In the genomic region with DNA sequence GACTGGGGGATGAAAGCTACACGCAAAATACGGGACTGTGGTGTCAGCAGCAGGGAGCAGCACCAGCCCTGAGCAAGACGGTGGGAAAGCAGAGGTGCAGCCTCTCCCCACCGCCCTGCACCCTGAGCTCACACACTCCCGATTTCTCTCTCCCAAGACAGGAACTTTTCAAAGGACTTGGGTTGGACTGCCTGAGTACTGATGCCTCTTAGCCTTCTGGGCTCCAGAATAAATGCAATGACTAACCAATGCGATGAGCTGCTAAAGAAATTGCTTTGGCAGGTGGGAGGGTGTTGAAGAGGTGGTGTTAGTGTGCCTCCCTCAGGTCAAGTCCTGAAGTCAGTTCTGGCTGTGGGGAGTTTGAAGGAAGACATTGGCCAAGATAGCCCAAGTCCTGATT, we compare ENCODE assay signal across 1 cellular context.
TF ChIP-seq lines count a peak whose summit lies in the region.

No MANE protein-coding gene starts in this region.

TF ChIP-seq in K562, 482 proteins besides CTCF, POLR2A, EP300 and RAD21 (continues in another document):
- no peak for TF ChIP-seq SP1 (CRISPR knock-in tag; IDR thresholded peaks at IDR 0.05)
- no peak for TF ChIP-seq NFE2 (IDR thresholded peaks at IDR 0.05; ENCODE audit: low read depth)
- TF ChIP-seq, protein P1, sequence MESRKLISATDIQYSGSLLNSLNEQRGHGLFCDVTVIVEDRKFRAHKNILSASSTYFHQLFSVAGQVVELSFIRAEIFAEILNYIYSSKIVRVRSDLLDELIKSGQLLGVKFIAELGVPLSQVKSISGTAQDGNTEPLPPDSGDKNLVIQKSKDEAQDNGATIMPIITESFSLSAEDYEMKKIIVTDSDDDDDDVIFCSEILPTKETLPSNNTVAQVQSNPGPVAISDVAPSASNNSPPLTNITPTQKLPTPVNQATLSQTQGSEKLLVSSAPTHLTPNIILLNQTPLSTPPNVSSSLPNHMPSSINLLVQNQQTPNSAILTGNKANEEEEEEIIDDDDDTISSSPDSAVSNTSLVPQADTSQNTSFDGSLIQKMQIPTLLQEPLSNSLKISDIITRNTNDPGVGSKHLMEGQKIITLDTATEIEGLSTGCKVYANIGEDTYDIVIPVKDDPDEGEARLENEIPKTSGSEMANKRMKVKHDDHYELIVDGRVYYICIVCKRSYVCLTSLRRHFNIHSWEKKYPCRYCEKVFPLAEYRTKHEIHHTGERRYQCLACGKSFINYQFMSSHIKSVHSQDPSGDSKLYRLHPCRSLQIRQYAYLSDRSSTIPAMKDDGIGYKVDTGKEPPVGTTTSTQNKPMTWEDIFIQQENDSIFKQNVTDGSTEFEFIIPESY (CRISPR knock-in tag; IDR thresholded peaks at IDR 0.05) = no peak
- TF ChIP-seq, protein P2, sequence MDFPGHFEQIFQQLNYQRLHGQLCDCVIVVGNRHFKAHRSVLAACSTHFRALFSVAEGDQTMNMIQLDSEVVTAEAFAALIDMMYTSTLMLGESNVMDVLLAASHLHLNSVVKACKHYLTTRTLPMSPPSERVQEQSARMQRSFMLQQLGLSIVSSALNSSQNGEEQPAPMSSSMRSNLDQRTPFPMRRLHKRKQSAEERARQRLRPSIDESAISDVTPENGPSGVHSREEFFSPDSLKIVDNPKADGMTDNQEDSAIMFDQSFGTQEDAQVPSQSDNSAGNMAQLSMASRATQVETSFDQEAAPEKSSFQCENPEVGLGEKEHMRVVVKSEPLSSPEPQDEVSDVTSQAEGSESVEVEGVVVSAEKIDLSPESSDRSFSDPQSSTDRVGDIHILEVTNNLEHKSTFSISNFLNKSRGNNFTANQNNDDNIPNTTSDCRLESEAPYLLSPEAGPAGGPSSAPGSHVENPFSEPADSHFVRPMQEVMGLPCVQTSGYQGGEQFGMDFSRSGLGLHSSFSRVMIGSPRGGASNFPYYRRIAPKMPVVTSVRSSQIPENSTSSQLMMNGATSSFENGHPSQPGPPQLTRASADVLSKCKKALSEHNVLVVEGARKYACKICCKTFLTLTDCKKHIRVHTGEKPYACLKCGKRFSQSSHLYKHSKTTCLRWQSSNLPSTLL (IDR thresholded peaks at IDR 0.05) = no peak
- no peak for TF ChIP-seq PCBP1 (IDR thresholded peaks at IDR 0.05; ENCODE audit: low read depth, low read length, poor library complexity, severe bottlenecking)
- no peak for TF ChIP-seq NEUROD1 (IDR thresholded peaks at IDR 0.05; ENCODE audit: borderline replicate concordance, low read depth, low read length, partially characterized antibody)
- TF ChIP-seq, protein P3, sequence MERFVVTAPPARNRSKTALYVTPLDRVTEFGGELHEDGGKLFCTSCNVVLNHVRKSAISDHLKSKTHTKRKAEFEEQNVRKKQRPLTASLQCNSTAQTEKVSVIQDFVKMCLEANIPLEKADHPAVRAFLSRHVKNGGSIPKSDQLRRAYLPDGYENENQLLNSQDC (CRISPR knock-in tag; IDR thresholded peaks at IDR 0.05) = no peak
- TF ChIP-seq, protein P4, sequence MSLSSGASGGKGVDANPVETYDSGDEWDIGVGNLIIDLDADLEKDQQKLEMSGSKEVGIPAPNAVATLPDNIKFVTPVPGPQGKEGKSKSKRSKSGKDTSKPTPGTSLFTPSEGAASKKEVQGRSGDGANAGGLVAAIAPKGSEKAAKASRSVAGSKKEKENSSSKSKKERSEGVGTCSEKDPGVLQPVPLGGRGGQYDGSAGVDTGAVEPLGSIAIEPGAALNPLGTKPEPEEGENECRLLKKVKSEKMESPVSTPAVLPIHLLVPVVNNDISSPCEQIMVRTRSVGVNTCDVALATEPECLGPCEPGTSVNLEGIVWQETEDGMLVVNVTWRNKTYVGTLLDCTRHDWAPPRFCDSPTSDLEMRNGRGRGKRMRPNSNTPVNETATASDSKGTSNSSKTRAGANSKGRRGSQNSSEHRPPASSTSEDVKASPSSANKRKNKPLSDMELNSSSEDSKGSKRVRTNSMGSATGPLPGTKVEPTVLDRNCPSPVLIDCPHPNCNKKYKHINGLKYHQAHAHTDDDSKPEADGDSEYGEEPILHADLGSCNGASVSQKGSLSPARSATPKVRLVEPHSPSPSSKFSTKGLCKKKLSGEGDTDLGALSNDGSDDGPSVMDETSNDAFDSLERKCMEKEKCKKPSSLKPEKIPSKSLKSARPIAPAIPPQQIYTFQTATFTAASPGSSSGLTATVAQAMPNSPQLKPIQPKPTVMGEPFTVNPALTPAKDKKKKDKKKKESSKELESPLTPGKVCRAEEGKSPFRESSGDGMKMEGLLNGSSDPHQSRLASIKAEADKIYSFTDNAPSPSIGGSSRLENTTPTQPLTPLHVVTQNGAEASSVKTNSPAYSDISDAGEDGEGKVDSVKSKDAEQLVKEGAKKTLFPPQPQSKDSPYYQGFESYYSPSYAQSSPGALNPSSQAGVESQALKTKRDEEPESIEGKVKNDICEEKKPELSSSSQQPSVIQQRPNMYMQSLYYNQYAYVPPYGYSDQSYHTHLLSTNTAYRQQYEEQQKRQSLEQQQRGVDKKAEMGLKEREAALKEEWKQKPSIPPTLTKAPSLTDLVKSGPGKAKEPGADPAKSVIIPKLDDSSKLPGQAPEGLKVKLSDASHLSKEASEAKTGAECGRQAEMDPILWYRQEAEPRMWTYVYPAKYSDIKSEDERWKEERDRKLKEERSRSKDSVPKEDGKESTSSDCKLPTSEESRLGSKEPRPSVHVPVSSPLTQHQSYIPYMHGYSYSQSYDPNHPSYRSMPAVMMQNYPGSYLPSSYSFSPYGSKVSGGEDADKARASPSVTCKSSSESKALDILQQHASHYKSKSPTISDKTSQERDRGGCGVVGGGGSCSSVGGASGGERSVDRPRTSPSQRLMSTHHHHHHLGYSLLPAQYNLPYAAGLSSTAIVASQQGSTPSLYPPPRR (CRISPR knock-in tag; IDR thresholded peaks at IDR 0.05; ENCODE audit: borderline replicate concordance) = no peak
- no peak for TF ChIP-seq RBM39 (optimal IDR thresholded peaks at IDR 0.05; ENCODE audit: low read depth, low read length)
- TF ChIP-seq, protein P5, sequence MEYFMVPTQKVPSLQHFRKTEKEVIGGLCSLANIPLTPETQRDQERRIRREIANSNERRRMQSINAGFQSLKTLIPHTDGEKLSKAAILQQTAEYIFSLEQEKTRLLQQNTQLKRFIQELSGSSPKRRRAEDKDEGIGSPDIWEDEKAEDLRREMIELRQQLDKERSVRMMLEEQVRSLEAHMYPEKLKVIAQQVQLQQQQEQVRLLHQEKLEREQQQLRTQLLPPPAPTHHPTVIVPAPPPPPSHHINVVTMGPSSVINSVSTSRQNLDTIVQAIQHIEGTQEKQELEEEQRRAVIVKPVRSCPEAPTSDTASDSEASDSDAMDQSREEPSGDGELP (CRISPR knock-in tag; IDR thresholded peaks at IDR 0.05; ENCODE audit: borderline replicate concordance) = 0 out of 2 replicates have a peak, but pooled peaks have one; percentile 18
- TF ChIP-seq TFAM (CRISPR knock-in tag; conservative IDR thresholded peaks at IDR 0.05) = no peak
- TF ChIP-seq, protein P6, sequence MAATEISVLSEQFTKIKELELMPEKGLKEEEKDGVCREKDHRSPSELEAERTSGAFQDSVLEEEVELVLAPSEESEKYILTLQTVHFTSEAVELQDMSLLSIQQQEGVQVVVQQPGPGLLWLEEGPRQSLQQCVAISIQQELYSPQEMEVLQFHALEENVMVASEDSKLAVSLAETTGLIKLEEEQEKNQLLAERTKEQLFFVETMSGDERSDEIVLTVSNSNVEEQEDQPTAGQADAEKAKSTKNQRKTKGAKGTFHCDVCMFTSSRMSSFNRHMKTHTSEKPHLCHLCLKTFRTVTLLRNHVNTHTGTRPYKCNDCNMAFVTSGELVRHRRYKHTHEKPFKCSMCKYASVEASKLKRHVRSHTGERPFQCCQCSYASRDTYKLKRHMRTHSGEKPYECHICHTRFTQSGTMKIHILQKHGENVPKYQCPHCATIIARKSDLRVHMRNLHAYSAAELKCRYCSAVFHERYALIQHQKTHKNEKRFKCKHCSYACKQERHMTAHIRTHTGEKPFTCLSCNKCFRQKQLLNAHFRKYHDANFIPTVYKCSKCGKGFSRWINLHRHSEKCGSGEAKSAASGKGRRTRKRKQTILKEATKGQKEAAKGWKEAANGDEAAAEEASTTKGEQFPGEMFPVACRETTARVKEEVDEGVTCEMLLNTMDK (IDR thresholded peaks at IDR 0.05; ENCODE audit: borderline replicate concordance, insufficient read depth, low read depth, low read length, poor library complexity, severe bottlenecking) = no peak
- no peak for TF ChIP-seq POLR3G (IDR thresholded peaks at IDR 0.05; ENCODE audit: extremely low read depth, insufficient read length, insufficient replicate concordance)
- no peak for TF ChIP-seq PTBP1 (IDR thresholded peaks at IDR 0.05; ENCODE audit: low read depth, low read length)
- TF ChIP-seq MAFK (IDR thresholded peaks at IDR 0.05; ENCODE audit: low read length) = no peak
- no peak for TF ChIP-seq ZNF785 (CRISPR knock-in tag; IDR thresholded peaks at IDR 0.05)
- peak; percentile 54; the same call in 1 of the 2 replicates for TF ChIP-seq STAG1 (CRISPR knock-in tag; IDR thresholded peaks at IDR 0.05; ENCODE audit: borderline replicate concordance)
- TF ChIP-seq HDGF (IDR thresholded peaks at IDR 0.05) = no peak
- TF ChIP-seq, protein P7, sequence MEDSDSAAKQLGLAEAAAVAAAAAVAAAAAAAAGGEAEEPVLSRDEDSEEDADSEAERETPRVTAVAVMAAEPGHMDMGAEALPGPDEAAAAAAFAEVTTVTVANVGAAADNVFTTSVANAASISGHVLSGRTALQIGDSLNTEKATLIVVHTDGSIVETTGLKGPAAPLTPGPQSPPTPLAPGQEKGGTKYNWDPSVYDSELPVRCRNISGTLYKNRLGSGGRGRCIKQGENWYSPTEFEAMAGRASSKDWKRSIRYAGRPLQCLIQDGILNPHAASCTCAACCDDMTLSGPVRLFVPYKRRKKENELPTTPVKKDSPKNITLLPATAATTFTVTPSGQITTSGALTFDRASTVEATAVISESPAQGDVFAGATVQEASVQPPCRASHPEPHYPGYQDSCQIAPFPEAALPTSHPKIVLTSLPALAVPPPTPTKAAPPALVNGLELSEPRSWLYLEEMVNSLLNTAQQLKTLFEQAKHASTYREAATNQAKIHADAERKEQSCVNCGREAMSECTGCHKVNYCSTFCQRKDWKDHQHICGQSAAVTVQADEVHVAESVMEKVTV (CRISPR knock-in tag; IDR thresholded peaks at IDR 0.05) = peak; percentile 45; the same call in 1 of the 2 replicates
- TF ChIP-seq TBP (optimal IDR thresholded peaks at IDR 0.05; ENCODE audit: low read depth, low read length) = no peak
- TF ChIP-seq, protein P8, sequence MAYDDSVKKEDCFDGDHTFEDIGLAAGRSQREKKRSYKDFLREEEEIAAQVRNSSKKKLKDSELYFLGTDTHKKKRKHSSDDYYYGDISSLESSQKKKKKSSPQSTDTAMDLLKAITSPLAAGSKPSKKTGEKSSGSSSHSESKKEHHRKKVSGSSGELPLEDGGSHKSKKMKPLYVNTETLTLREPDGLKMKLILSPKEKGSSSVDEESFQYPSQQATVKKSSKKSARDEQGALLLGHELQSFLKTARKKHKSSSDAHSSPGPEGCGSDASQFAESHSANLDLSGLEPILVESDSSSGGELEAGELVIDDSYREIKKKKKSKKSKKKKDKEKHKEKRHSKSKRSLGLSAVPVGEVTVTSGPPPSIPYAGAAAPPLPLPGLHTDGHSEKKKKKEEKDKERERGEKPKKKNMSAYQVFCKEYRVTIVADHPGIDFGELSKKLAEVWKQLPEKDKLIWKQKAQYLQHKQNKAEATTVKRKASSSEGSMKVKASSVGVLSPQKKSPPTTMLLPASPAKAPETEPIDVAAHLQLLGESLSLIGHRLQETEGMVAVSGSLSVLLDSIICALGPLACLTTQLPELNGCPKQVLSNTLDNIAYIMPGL (CRISPR knock-in tag; IDR thresholded peaks at IDR 0.05) = no peak
- TF ChIP-seq, protein P9, sequence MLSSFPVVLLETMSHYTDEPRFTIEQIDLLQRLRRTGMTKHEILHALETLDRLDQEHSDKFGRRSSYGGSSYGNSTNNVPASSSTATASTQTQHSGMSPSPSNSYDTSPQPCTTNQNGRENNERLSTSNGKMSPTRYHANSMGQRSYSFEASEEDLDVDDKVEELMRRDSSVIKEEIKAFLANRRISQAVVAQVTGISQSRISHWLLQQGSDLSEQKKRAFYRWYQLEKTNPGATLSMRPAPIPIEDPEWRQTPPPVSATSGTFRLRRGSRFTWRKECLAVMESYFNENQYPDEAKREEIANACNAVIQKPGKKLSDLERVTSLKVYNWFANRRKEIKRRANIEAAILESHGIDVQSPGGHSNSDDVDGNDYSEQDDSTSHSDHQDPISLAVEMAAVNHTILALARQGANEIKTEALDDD (IDR thresholded peaks at IDR 0.05) = peak; percentile 40; the same call in 1 of the 2 replicates
- no peak for TF ChIP-seq FOXP1 (CRISPR knock-in tag; IDR thresholded peaks at IDR 0.05)
- no peak for TF ChIP-seq ARHGAP35 (IDR thresholded peaks at IDR 0.05; ENCODE audit: partially characterized antibody)
- no peak for TF ChIP-seq IFI16 (CRISPR knock-in tag; IDR thresholded peaks at IDR 0.05)
- TF ChIP-seq CEBPG (CRISPR knock-in tag; IDR thresholded peaks at IDR 0.05) = no peak
- TF ChIP-seq CEBPG (tag; conservative IDR thresholded peaks at IDR 0.05 in 1 of 2, IDR thresholded peaks at IDR 0.05 in 1 of 2) = no peak
- TF ChIP-seq, protein P10, sequence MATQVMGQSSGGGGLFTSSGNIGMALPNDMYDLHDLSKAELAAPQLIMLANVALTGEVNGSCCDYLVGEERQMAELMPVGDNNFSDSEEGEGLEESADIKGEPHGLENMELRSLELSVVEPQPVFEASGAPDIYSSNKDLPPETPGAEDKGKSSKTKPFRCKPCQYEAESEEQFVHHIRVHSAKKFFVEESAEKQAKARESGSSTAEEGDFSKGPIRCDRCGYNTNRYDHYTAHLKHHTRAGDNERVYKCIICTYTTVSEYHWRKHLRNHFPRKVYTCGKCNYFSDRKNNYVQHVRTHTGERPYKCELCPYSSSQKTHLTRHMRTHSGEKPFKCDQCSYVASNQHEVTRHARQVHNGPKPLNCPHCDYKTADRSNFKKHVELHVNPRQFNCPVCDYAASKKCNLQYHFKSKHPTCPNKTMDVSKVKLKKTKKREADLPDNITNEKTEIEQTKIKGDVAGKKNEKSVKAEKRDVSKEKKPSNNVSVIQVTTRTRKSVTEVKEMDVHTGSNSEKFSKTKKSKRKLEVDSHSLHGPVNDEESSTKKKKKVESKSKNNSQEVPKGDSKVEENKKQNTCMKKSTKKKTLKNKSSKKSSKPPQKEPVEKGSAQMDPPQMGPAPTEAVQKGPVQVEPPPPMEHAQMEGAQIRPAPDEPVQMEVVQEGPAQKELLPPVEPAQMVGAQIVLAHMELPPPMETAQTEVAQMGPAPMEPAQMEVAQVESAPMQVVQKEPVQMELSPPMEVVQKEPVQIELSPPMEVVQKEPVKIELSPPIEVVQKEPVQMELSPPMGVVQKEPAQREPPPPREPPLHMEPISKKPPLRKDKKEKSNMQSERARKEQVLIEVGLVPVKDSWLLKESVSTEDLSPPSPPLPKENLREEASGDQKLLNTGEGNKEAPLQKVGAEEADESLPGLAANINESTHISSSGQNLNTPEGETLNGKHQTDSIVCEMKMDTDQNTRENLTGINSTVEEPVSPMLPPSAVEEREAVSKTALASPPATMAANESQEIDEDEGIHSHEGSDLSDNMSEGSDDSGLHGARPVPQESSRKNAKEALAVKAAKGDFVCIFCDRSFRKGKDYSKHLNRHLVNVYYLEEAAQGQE (CRISPR knock-in tag; IDR thresholded peaks at IDR 0.05; ENCODE audit: low read depth) = no peak
- TF ChIP-seq RBM17 (IDR thresholded peaks at IDR 0.05; ENCODE audit: borderline replicate concordance, low read depth, low read length) = no peak
- TF ChIP-seq, protein P11, sequence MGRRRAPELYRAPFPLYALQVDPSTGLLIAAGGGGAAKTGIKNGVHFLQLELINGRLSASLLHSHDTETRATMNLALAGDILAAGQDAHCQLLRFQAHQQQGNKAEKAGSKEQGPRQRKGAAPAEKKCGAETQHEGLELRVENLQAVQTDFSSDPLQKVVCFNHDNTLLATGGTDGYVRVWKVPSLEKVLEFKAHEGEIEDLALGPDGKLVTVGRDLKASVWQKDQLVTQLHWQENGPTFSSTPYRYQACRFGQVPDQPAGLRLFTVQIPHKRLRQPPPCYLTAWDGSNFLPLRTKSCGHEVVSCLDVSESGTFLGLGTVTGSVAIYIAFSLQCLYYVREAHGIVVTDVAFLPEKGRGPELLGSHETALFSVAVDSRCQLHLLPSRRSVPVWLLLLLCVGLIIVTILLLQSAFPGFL (CRISPR knock-in tag; IDR thresholded peaks at IDR 0.05) = no peak
- TF ChIP-seq NCOA4 (IDR thresholded peaks at IDR 0.05; ENCODE audit: partially characterized antibody) = no peak
- no peak for TF ChIP-seq KLF6 (CRISPR knock-in tag; IDR thresholded peaks at IDR 0.05; ENCODE audit: borderline replicate concordance)
- no peak for TF ChIP-seq NFE2L1 (tag; IDR thresholded peaks at IDR 0.05; ENCODE audit: borderline replicate concordance, low read depth)
